ENCODE assay signal across 29 cellular contexts in genomic region chr18:27312853-27313252, GRCh38.
"Had no signal": no experiment of that assay in that cellular context is flagged by ENCODE, and none has a peak within 500 bp of the region (broad histone marks: within the 10 kb centered on the region; RNA-seq: fewer than 3 reads in every experiment).

No MANE protein-coding gene starts in this region.

- H3K27ac Mint-ChIP-seq: dendritic cell treated with granulocyte-macrophage colony-stimulating factor and Interleukin-4, amounts not matched to agents 40 ng/mL and 50 ng/mL, for 4 days; effector memory CD8-positive, alpha-beta T cell; endodermal cell had no signal

- H3K27me3 Mint-ChIP-seq: dendritic cell treated with granulocyte-macrophage colony-stimulating factor and Interleukin-4, amounts not matched to agents 40 ng/mL and 50 ng/mL, for 4 days; effector memory CD8-positive, alpha-beta T cell had no signal

- ATAC-seq: effector memory CD8-positive, alpha-beta T cell; esophagus mucosa; foreskin keratinocyte; gastrocnemius medialis; gastroesophageal sphincter; heart left ventricle; heart right ventricle had no signal

- H3K4me3 Mint-ChIP-seq: dendritic cell treated with granulocyte-macrophage colony-stimulating factor and Interleukin-4, amounts not matched to agents 40 ng/mL and 50 ng/mL, for 4 days; effector memory CD8-positive, alpha-beta T cell; endodermal cell had no signal

- H3K4me1 ChIP-seq: colonic mucosa, esophagus squamous epithelium, foreskin keratinocyte, gastroesophageal sphincter, heart left ventricle had no signal

- FAIRE-seq: colon, endometrium, endothelial cell of umbilical vein, frontal cortex had no signal

- H3K36me3 ChIP-seq: colonic mucosa, esophagus muscularis mucosa, esophagus squamous epithelium, gastrocnemius medialis, gastroesophageal sphincter, heart left ventricle, heart right ventricle had no signal

- H3K9me3 Mint-ChIP-seq: dendritic cell treated with granulocyte-macrophage colony-stimulating factor and Interleukin-4, amounts not matched to agents 40 ng/mL and 50 ng/mL, for 4 days had no signal

- H3K4me3 ChIP-seq: colonic mucosa, coronary artery, dorsolateral prefrontal cortex, esophagus muscularis mucosa, esophagus squamous epithelium, gastrocnemius medialis, gastroesophageal sphincter, heart left ventricle, heart right ventricle had no signal

- H3K27ac ChIP-seq: colonic mucosa, coronary artery, dorsolateral prefrontal cortex, epithelial cell of prostate, esophagus muscularis mucosa, esophagus squamous epithelium, foreskin keratinocyte, gastrocnemius medialis, gastroesophageal sphincter, heart left ventricle, heart right ventricle had no signal

- DNase-seq: colonic mucosa; cortex of kidney; dermis blood vessel endothelial cell; dorsolateral prefrontal cortex; effector CD4-positive, alpha-beta T cell; effector CD8-positive, alpha-beta T cell; effector memory CD4-positive, alpha-beta T cell; effector memory CD8-positive, alpha-beta T cell; endodermal cell; erythroblast; esophagus squamous epithelium; foreskin fibroblast; foreskin keratinocyte; foreskin melanocyte; gastrocnemius medialis; glutamatergic neuron; head of caudate nucleus; heart left ventricle; heart right ventricle had no signal

- H3K9me3 ChIP-seq: colonic mucosa, esophagus muscularis mucosa, esophagus squamous epithelium, gastrocnemius medialis, gastroesophageal sphincter had no signal

- H3K27me3 ChIP-seq: colonic mucosa, dorsolateral prefrontal cortex, esophagus muscularis mucosa, esophagus squamous epithelium, foreskin keratinocyte, gastrocnemius medialis, gastroesophageal sphincter, heart left ventricle, heart right ventricle had no signal
